Comparison of ENCODE assay signal across 8 cellular contexts in the genomic region with DNA sequence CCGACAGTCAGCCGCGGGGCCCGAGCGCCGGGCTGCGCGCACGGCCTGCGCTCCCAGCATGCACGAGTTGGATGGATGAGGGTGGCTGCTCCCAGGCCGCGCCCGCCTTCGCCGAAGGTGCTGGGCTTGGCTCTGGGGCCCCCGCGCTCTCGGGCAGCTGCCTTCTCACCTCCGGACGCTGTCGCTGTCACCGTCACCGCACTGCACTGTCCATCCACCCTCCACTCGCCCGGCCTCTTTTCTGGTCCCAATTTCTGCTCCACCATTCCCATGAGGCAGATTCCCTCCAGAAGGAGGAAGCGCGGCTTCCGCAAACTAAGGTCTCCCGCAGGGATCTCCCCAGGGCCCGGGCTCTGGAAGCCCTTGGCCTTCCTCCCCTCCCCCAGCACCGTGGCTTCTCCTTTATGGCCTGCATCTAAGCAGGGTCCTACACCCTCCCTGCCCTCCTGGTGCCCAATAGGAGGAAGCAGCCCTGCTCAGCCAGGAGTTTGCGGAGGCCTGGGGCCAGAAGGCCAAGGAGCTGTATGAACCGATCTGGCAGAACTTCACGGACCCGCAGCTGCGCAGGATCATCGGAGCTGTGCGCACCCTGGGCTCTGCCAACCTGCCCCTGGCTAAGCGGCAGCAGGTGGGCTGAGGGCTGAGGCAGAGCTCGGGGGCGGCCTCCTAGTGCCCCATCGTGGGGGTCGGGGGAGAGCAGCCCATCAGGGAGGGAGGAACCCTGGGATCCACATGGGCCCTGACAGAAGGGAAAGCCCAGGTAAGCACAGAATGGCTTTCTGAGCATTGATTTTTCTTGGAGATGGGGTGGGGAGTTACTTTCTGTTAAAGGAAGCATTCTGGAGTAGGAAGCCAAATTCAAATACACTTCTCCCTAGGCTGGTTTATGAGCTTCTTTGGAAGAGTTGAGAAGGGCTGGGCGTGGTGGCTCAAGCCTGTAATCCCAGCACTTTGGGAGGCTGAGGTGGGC. TPM values are rescaled to one million over a fixed set of nuclear protein-coding genes. Genes with fewer than 3 reads are reported as not detected.
DNase-seq lines count a peak whose midpoint lies in the region; ATAC-seq lines count a peak whose summit lies in the region.

No MANE protein-coding gene starts in this region.

- no peaks in the 10 kb centered on the region for H3K36me3 Mint-ChIP-seq in activated CD8-positive, alpha-beta T cell treated with anti-CD3 and anti-CD28 coated beads, Interleukin-2, amount 10 ng/mL, durations not matched to agents 7 days and 5 days (ENCODE audit: low read depth)

- H3K9me3 ChIP-seq in iPS-18a (ENCODE audit: control insufficient read depth, low read depth, low read length), result no peaks in the 10 kb centered on the region

- DNase-seq in CD1c-positive myeloid dendritic cell (ENCODE audit: extremely low spot score), result peak; percentile 69
- DNase-seq in activated CD8-positive, alpha-beta T cell treated with anti-CD3 and anti-CD28 coated beads, Interleukin-2, amount 10 ng/mL, durations not matched to agents 7 days and 5 days, result no peak
- DNase-seq in stimulated activated naive CD8-positive, alpha-beta T cell treated with anti-CD3 and anti-CD28 coated beads, Interleukin-15, amount 100 ng/mL, for 72 hours, result no peak
- DNase-seq in activated CD4-positive, CD25-positive, alpha-beta regulatory T cell (lab: John Stamatoyannopoulos, UW), result no peak

- CTCF ChIA-PET in activated CD8-positive, alpha-beta T cell treated with anti-CD3 and anti-CD28 coated beads, Interleukin-2, amount 10 ng/mL, durations not matched to agents 7 days and 5 days (lab: Charles Lee), result interaction anchor here (0.8 to 7.3 kb wide), 18 partner anchors 8 to 139 kb away, joined by 3 to 270 read pairs (median 6); a partner anchor contains a TSS

- H3K9me3 Mint-ChIP-seq in activated CD8-positive, alpha-beta T cell treated with anti-CD3 and anti-CD28 coated beads, Interleukin-2, amount 10 ng/mL, durations not matched to agents 7 days and 5 days (ENCODE audit: insufficient read depth), result no peaks in the 10 kb centered on the region
- H3K9me3 Mint-ChIP-seq in stimulated activated naive CD8-positive, alpha-beta T cell treated with anti-CD3 and anti-CD28 coated beads, Interleukin-15, amount 100 ng/mL, for 72 hours, result no peaks in the 10 kb centered on the region

- peak overlapping the region; percentile 57 for H3K4me3 ChIP-seq in iPS-18a (ENCODE audit: low read length)

- peaks cover 16% of the 10 kb centered on the region for H3K4me1 Mint-ChIP-seq in activated CD8-positive, alpha-beta T cell treated with anti-CD3 and anti-CD28 coated beads, Interleukin-2, amount 10 ng/mL, durations not matched to agents 7 days and 5 days (ENCODE audit: low read depth)
- peaks cover 17% of the 10 kb centered on the region for H3K4me1 Mint-ChIP-seq in stimulated activated naive CD8-positive, alpha-beta T cell treated with anti-CD3 and anti-CD28 coated beads, Interleukin-15, amount 100 ng/mL, for 72 hours

- POLR2A ChIA-PET in activated CD8-positive, alpha-beta T cell treated with anti-CD3 and anti-CD28 coated beads, Interleukin-2, amount 10 ng/mL, durations not matched to agents 7 days and 5 days (lab: Charles Lee), result no interaction called here

- peak overlapping the region; percentile 71 for H3K4me3 Mint-ChIP-seq in activated CD8-positive, alpha-beta T cell treated with anti-CD3 and anti-CD28 coated beads, Interleukin-2, amount 10 ng/mL, durations not matched to agents 7 days and 5 days
- peak overlapping the region; percentile 89 to 92 for H3K4me3 Mint-ChIP-seq in stimulated activated naive CD8-positive, alpha-beta T cell treated with anti-CD3 and anti-CD28 coated beads, Interleukin-15, amount 100 ng/mL, for 72 hours

- H3K27me3 Mint-ChIP-seq in activated CD8-positive, alpha-beta T cell treated with anti-CD3 and anti-CD28 coated beads, Interleukin-2, amount 10 ng/mL, durations not matched to agents 7 days and 5 days (ENCODE audit: low read depth), result peaks cover 42% of the 10 kb centered on the region
- peaks cover 66% of the 10 kb centered on the region for H3K27me3 Mint-ChIP-seq in stimulated activated naive CD8-positive, alpha-beta T cell treated with anti-CD3 and anti-CD28 coated beads, Interleukin-15, amount 100 ng/mL, for 72 hours

- H3K27ac Mint-ChIP-seq in activated CD8-positive, alpha-beta T cell treated with anti-CD3 and anti-CD28 coated beads, Interleukin-2, amount 10 ng/mL, durations not matched to agents 7 days and 5 days, result no peak overlapping the region
- H3K27ac Mint-ChIP-seq in stimulated activated naive CD8-positive, alpha-beta T cell treated with anti-CD3 and anti-CD28 coated beads, Interleukin-15, amount 100 ng/mL, for 72 hours, result no peak overlapping the region

- H3K9ac ChIP-seq in iPS-18a (ENCODE audit: low read length), result no peak overlapping the region

- H3K27me3 ChIP-seq in iPS-18a (ENCODE audit: control insufficient read depth, insufficient read depth, low read length), result peaks cover 29% of the 10 kb centered on the region

- peaks cover 8% of the 10 kb centered on the region for H3K4me1 ChIP-seq in iPS-18a (ENCODE audit: control insufficient read depth, low read depth, low read length)

- H3K36me3 ChIP-seq in iPS-18a (ENCODE audit: control insufficient read depth, low read depth, low read length), result no peaks in the 10 kb centered on the region

- H3K27ac ChIP-seq in iPS-18a (ENCODE audit: low read length), result no peak overlapping the region

- ATAC-seq in HG02759 (IDR thresholded peaks at IDR 0.05; ENCODE audit: unreplicated experiment), result peak; percentile 24
- peak; percentile 16 for ATAC-seq in activated CD8-positive, alpha-beta T cell treated with anti-CD3 and anti-CD28 coated beads, Interleukin-2, amount 10 ng/mL, durations not matched to agents 7 days and 5 days
- peak; percentile 15 for ATAC-seq in stimulated activated naive CD8-positive, alpha-beta T cell treated with anti-CD3 and anti-CD28 coated beads, Interleukin-15, amount 100 ng/mL, for 72 hours
- ATAC-seq in GM18517 (IDR thresholded peaks at IDR 0.05; ENCODE audit: unreplicated experiment), result no peak
- ATAC-seq in HG03095 (IDR thresholded peaks at IDR 0.05; ENCODE audit: unreplicated experiment), result no peak

RNA-seq across cellular contexts. Expression of a gene that starts 0.9 kb away (rescaled TPM):
- under 1 TPM in 1 of 2 experiments, not detected in 1; 0.18 TPM for total RNA-seq in activated CD8-positive, alpha-beta T cell treated with anti-CD3 and anti-CD28 coated beads, Interleukin-2, amount 10 ng/mL, durations not matched to agents 7 days and 5 days

RNA-seq across cellular contexts. Expression of a gene that starts 31.6 kb away (rescaled TPM):
- 1 to 10 TPM; 2.0 to 2.4 TPM for total RNA-seq in activated CD8-positive, alpha-beta T cell treated with anti-CD3 and anti-CD28 coated beads, Interleukin-2, amount 10 ng/mL, durations not matched to agents 7 days and 5 days

RNA-seq across cellular contexts. Expression of a gene that starts 45.4 kb away (rescaled TPM):
- not detected for total RNA-seq in activated CD8-positive, alpha-beta T cell treated with anti-CD3 and anti-CD28 coated beads, Interleukin-2, amount 10 ng/mL, durations not matched to agents 7 days and 5 days

Comparison
In these comparisons a context has a peak if more than half of its experiments do, and no peak if none do; other contexts are left out.
1. ATAC-seq: peak in HG02759 (single experiment), activated CD8-positive, alpha-beta T cell treated with anti-CD3 and anti-CD28 coated beads, Interleukin-2, amount 10 ng/mL, durations not matched to agents 7 days and 5 days (single experiment) and stimulated activated naive CD8-positive, alpha-beta T cell treated with anti-CD3 and anti-CD28 coated beads, Interleukin-15, amount 100 ng/mL, for 72 hours (single experiment); none in GM18517 (single experiment) and HG03095 (single experiment).